In genomic region chr9:113139225-113139829, GRCh38 we compare ENCODE assay signal across 1 cellular context.
TF ChIP-seq lines count a peak whose summit lies in the region.

No MANE protein-coding gene starts in this region.

TF ChIP-seq in HepG2, 621 proteins besides CTCF, POLR2A, EP300 and RAD21 (continued from another document and continues in another):
- TF ChIP-seq ZNF33B (CRISPR knock-in tag; IDR thresholded peaks at IDR 0.05) (no peak), KAT8 (CRISPR knock-in tag; IDR thresholded peaks at IDR 0.05) (peak; percentile 39; the same call in 1 of the 2 replicates), RERE (CRISPR knock-in tag; IDR thresholded peaks at IDR 0.05; ENCODE audit: low read depth) (peak; percentile 67; the same call in 1 of the 2 replicates), NONO (IDR thresholded peaks at IDR 0.05) (no peak), NONO (CRISPR knock-in tag; conservative IDR thresholded peaks at IDR 0.05) (peak; percentile 28; the same call in 1 of the 2 replicates), FOXO1 (CRISPR knock-in tag; IDR thresholded peaks at IDR 0.05) (peak; percentile 78), TBP (CRISPR knock-in tag; IDR thresholded peaks at IDR 0.05) (no peak), HOXA3 (CRISPR knock-in tag; IDR thresholded peaks at IDR 0.05) (no peak), BRF2 (CRISPR knock-in tag; IDR thresholded peaks at IDR 0.05) (no peak), ZNF318 (CRISPR knock-in tag; IDR thresholded peaks at IDR 0.05) (no peak), CBX1 (IDR thresholded peaks at IDR 0.05; ENCODE audit: low read depth) (no peak), TEAD3 (CRISPR knock-in tag; optimal IDR thresholded peaks at IDR 0.05; ENCODE audit: borderline replicate concordance) (peak; percentile 73), ZNF280D (CRISPR knock-in tag; IDR thresholded peaks at IDR 0.05) (peak; percentile 37; the same call in 1 of the 2 replicates), MIER3 (CRISPR knock-in tag; IDR thresholded peaks at IDR 0.05; ENCODE audit: borderline replicate concordance) (no peak; the same call in 1 of the 2 replicates), NCOA2 (CRISPR knock-in tag; IDR thresholded peaks at IDR 0.05) (peak; percentile 89), IRF2 (CRISPR knock-in tag; IDR thresholded peaks at IDR 0.05) (peak; percentile 65), CEBPB (IDR thresholded peaks at IDR 0.05; ENCODE audit: borderline replicate concordance, low read depth, low read length) (0 out of 2 replicates have a peak, but pooled peaks have one; percentile 2), SOX5 (CRISPR knock-in tag; IDR thresholded peaks at IDR 0.05; ENCODE audit: borderline replicate concordance) (peak; percentile 99), KLF13 (CRISPR knock-in tag; IDR thresholded peaks at IDR 0.05) (no peak), ZNF644 (CRISPR knock-in tag; IDR thresholded peaks at IDR 0.05; ENCODE audit: low read depth) (peak; percentile 59; the same call in 1 of the 2 replicates), ZNF580 (CRISPR knock-in tag; IDR thresholded peaks at IDR 0.05; ENCODE audit: borderline replicate concordance, low read depth) (peak; percentile 84; the same call in 1 of the 2 replicates), ETV5 (CRISPR knock-in tag; IDR thresholded peaks at IDR 0.05; ENCODE audit: borderline replicate concordance) (peak; percentile 85; the same call in 1 of the 2 replicates), ZNF468 (CRISPR knock-in tag; IDR thresholded peaks at IDR 0.05) (no peak), CHCHD3 (CRISPR knock-in tag; IDR thresholded peaks at IDR 0.05) (no peak), MED13 (CRISPR knock-in tag; IDR thresholded peaks at IDR 0.05) (no peak), SNRNP70 (IDR thresholded peaks at IDR 0.05; ENCODE audit: low read depth, low read length) (no peak), ZBTB7B (CRISPR knock-in tag; IDR thresholded peaks at IDR 0.05) (0 out of 2 replicates have a peak, but pooled peaks have one; percentile 38)
- TF ChIP-seq, protein P1, sequence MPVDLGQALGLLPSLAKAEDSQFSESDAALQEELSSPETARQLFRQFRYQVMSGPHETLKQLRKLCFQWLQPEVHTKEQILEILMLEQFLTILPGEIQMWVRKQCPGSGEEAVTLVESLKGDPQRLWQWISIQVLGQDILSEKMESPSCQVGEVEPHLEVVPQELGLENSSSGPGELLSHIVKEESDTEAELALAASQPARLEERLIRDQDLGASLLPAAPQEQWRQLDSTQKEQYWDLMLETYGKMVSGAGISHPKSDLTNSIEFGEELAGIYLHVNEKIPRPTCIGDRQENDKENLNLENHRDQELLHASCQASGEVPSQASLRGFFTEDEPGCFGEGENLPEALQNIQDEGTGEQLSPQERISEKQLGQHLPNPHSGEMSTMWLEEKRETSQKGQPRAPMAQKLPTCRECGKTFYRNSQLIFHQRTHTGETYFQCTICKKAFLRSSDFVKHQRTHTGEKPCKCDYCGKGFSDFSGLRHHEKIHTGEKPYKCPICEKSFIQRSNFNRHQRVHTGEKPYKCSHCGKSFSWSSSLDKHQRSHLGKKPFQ (CRISPR knock-in tag; IDR thresholded peaks at IDR 0.05; ENCODE audit: insufficient replicate concordance) = no peak
- TF ChIP-seq, protein P2, sequence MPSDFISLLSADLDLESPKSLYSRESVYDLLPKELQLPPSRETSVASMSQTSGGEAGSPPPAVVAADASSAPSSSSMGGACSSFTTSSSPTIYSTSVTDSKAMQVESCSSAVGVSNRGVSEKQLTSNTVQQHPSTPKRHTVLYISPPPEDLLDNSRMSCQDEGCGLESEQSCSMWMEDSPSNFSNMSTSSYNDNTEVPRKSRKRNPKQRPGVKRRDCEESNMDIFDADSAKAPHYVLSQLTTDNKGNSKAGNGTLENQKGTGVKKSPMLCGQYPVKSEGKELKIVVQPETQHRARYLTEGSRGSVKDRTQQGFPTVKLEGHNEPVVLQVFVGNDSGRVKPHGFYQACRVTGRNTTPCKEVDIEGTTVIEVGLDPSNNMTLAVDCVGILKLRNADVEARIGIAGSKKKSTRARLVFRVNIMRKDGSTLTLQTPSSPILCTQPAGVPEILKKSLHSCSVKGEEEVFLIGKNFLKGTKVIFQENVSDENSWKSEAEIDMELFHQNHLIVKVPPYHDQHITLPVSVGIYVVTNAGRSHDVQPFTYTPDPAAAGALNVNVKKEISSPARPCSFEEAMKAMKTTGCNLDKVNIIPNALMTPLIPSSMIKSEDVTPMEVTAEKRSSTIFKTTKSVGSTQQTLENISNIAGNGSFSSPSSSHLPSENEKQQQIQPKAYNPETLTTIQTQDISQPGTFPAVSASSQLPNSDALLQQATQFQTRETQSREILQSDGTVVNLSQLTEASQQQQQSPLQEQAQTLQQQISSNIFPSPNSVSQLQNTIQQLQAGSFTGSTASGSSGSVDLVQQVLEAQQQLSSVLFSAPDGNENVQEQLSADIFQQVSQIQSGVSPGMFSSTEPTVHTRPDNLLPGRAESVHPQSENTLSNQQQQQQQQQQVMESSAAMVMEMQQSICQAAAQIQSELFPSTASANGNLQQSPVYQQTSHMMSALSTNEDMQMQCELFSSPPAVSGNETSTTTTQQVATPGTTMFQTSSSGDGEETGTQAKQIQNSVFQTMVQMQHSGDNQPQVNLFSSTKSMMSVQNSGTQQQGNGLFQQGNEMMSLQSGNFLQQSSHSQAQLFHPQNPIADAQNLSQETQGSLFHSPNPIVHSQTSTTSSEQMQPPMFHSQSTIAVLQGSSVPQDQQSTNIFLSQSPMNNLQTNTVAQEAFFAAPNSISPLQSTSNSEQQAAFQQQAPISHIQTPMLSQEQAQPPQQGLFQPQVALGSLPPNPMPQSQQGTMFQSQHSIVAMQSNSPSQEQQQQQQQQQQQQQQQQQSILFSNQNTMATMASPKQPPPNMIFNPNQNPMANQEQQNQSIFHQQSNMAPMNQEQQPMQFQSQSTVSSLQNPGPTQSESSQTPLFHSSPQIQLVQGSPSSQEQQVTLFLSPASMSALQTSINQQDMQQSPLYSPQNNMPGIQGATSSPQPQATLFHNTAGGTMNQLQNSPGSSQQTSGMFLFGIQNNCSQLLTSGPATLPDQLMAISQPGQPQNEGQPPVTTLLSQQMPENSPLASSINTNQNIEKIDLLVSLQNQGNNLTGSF (CRISPR knock-in tag; IDR thresholded peaks at IDR 0.05) = no peak
